ENCODE assay signal across 1 cellular context in the genomic region with DNA sequence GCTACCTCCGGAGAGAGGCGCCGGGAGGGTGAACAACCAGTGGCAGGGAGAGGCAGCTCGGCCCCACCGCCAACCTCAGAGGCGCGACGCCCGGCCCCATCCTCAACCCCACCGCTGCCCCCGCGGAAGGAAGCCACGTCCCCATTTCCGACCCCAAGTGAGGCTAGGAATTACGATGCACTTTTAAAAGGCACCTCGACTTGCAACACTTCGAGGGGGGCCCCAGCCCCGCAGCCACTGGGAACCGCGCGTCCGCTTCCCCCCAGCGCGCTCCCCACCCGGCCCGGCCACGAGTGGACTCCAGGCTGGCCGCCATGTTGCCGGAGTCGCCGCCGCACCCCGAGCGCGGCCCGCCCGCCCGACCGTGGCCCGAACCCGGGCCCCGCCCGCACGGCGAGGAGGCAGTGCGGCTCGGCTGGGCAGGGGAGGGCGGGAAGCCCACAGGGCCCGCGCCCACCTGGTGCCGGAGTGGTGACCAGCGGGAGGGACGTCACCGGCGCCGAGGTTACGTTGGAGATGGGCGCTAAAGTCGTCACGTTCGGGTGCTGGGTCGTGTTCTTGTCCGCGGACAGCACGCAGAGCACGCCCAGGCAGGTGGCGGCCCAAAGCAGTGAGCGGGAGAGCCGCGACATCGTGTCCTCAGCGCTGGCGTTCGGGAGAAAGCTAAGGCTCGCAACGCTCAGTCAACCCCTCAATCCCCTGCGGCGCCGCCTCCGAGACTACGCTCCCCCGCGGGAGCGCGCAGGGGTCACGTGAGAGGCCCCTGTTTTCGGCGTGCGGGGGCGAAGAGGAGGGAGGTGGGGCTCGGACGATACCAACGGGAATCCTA.
TF ChIP-seq lines count a peak whose summit lies in the region.

A gene (minus strand): TSS at position 721 of the 829 bp plus-strand sequence. CDS start 89 bp downstream, at position 632.

TF ChIP-seq in H1, 55 proteins besides CTCF, POLR2A, EP300 and RAD21 (continued from another document):
- TF ChIP-seq RNF2 (IDR thresholded peaks at IDR 0.05; ENCODE audit: borderline replicate concordance, low read depth, low read length, missing control alignments, poor library complexity, severe bottlenecking), result no peak
- TF ChIP-seq SUZ12 (IDR thresholded peaks at IDR 0.05; ENCODE audit: low read length), result no peak
- TF ChIP-seq FOSL1 (IDR thresholded peaks at IDR 0.05; ENCODE audit: insufficient read depth, low read depth, low read length), result no peak
- no peak for TF ChIP-seq SRF (IDR thresholded peaks at IDR 0.05; ENCODE audit: low read depth, low read length)
- TF ChIP-seq HDAC6 (IDR thresholded peaks at IDR 0.05; ENCODE audit: low read depth, low read length), result no peak
- no peak for TF ChIP-seq SP2 (IDR thresholded peaks at IDR 0.05; ENCODE audit: low read length)
- TF ChIP-seq PHF8 (conservative IDR thresholded peaks at IDR 0.05; ENCODE audit: low read depth, low read length), result peak; percentile 91
- TF ChIP-seq POLR2AphosphoS5 (IDR thresholded peaks at IDR 0.05; ENCODE audit: low read depth, low read length), result peak; percentile 94
- no peak for TF ChIP-seq TEAD4 (IDR thresholded peaks at IDR 0.05; ENCODE audit: low read depth, low read length)
- TF ChIP-seq, protein P1, sequence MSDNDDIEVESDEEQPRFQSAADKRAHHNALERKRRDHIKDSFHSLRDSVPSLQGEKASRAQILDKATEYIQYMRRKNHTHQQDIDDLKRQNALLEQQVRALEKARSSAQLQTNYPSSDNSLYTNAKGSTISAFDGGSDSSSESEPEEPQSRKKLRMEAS (IDR thresholded peaks at IDR 0.05), result peak; percentile 78
- peak; percentile 68 for TF ChIP-seq ASH2L (IDR thresholded peaks at IDR 0.05; ENCODE audit: low read length)
- TF ChIP-seq, protein P2, sequence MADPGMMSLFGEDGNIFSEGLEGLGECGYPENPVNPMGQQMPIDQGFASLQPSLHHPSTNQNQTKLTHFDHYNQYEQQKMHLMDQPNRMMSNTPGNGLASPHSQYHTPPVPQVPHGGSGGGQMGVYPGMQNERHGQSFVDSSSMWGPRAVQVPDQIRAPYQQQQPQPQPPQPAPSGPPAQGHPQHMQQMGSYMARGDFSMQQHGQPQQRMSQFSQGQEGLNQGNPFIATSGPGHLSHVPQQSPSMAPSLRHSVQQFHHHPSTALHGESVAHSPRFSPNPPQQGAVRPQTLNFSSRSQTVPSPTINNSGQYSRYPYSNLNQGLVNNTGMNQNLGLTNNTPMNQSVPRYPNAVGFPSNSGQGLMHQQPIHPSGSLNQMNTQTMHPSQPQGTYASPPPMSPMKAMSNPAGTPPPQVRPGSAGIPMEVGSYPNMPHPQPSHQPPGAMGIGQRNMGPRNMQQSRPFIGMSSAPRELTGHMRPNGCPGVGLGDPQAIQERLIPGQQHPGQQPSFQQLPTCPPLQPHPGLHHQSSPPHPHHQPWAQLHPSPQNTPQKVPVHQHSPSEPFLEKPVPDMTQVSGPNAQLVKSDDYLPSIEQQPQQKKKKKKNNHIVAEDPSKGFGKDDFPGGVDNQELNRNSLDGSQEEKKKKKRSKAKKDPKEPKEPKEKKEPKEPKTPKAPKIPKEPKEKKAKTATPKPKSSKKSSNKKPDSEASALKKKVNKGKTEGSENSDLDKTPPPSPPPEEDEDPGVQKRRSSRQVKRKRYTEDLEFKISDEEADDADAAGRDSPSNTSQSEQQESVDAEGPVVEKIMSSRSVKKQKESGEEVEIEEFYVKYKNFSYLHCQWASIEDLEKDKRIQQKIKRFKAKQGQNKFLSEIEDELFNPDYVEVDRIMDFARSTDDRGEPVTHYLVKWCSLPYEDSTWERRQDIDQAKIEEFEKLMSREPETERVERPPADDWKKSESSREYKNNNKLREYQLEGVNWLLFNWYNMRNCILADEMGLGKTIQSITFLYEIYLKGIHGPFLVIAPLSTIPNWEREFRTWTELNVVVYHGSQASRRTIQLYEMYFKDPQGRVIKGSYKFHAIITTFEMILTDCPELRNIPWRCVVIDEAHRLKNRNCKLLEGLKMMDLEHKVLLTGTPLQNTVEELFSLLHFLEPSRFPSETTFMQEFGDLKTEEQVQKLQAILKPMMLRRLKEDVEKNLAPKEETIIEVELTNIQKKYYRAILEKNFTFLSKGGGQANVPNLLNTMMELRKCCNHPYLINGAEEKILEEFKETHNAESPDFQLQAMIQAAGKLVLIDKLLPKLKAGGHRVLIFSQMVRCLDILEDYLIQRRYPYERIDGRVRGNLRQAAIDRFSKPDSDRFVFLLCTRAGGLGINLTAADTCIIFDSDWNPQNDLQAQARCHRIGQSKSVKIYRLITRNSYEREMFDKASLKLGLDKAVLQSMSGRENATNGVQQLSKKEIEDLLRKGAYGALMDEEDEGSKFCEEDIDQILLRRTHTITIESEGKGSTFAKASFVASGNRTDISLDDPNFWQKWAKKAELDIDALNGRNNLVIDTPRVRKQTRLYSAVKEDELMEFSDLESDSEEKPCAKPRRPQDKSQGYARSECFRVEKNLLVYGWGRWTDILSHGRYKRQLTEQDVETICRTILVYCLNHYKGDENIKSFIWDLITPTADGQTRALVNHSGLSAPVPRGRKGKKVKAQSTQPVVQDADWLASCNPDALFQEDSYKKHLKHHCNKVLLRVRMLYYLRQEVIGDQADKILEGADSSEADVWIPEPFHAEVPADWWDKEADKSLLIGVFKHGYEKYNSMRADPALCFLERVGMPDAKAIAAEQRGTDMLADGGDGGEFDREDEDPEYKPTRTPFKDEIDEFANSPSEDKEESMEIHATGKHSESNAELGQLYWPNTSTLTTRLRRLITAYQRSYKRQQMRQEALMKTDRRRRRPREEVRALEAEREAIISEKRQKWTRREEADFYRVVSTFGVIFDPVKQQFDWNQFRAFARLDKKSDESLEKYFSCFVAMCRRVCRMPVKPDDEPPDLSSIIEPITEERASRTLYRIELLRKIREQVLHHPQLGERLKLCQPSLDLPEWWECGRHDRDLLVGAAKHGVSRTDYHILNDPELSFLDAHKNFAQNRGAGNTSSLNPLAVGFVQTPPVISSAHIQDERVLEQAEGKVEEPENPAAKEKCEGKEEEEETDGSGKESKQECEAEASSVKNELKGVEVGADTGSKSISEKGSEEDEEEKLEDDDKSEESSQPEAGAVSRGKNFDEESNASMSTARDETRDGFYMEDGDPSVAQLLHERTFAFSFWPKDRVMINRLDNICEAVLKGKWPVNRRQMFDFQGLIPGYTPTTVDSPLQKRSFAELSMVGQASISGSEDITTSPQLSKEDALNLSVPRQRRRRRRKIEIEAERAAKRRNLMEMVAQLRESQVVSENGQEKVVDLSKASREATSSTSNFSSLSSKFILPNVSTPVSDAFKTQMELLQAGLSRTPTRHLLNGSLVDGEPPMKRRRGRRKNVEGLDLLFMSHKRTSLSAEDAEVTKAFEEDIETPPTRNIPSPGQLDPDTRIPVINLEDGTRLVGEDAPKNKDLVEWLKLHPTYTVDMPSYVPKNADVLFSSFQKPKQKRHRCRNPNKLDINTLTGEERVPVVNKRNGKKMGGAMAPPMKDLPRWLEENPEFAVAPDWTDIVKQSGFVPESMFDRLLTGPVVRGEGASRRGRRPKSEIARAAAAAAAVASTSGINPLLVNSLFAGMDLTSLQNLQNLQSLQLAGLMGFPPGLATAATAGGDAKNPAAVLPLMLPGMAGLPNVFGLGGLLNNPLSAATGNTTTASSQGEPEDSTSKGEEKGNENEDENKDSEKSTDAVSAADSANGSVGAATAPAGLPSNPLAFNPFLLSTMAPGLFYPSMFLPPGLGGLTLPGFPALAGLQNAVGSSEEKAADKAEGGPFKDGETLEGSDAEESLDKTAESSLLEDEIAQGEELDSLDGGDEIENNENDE (IDR thresholded peaks at IDR 0.05; ENCODE audit: insufficient replicate concordance, low read length), result no peak
- TF ChIP-seq KDM5A (IDR thresholded peaks at IDR 0.05; ENCODE audit: low read length), result no peak
- peak; percentile 79 for TF ChIP-seq RBBP5 (IDR thresholded peaks at IDR 0.05; ENCODE audit: borderline replicate concordance, low read depth, low read length)
- TF ChIP-seq KDM1A (IDR thresholded peaks at IDR 0.05; ENCODE audit: borderline replicate concordance, low read length), result no peak
- TF ChIP-seq EZH2 (IDR thresholded peaks at IDR 0.05; ENCODE audit: low read depth, low read length, severe bottlenecking), result no peak
- no peak for TF ChIP-seq ZNF274 (IDR thresholded peaks at IDR 0.05; ENCODE audit: borderline replicate concordance, extremely low read depth, low read length)
- no peak; a peak in 1 of 4 replicates for TF ChIP-seq HDAC2 (IDR thresholded peaks at IDR 0.05; ENCODE audit: borderline replicate concordance in 1 of 2, low read depth in 2 of 2, low read length in 2 of 2)
- no peak for TF ChIP-seq MAFK (IDR thresholded peaks at IDR 0.05; ENCODE audit: low read depth, low read length)
- TF ChIP-seq, protein P3, sequence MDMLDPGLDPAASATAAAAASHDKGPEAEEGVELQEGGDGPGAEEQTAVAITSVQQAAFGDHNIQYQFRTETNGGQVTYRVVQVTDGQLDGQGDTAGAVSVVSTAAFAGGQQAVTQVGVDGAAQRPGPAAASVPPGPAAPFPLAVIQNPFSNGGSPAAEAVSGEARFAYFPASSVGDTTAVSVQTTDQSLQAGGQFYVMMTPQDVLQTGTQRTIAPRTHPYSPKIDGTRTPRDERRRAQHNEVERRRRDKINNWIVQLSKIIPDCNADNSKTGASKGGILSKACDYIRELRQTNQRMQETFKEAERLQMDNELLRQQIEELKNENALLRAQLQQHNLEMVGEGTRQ (IDR thresholded peaks at IDR 0.05; ENCODE audit: low read length), result peak; percentile 82
- no peak for TF ChIP-seq NANOG (IDR thresholded peaks at IDR 0.05; ENCODE audit: insufficient read depth, low read depth, low read length, poor library complexity, severe bottlenecking)
- peak; percentile 84 for TF ChIP-seq YY1 (IDR thresholded peaks at IDR 0.05; ENCODE audit: low read depth, low read length)
- TF ChIP-seq SIX5 (IDR thresholded peaks at IDR 0.05; ENCODE audit: low read depth, low read length), result no peak
- TF ChIP-seq RFX5 (IDR thresholded peaks at IDR 0.05; ENCODE audit: borderline replicate concordance, low read depth, low read length), result no peak
- TF ChIP-seq SIN3A (conservative IDR thresholded peaks at IDR 0.05 in 1 of 2, IDR thresholded peaks at IDR 0.05 in 1 of 2; ENCODE audit: low read depth in 1 of 2, low read length in 2 of 2), result peak in 1 of 2 experiments; percentile 56; a peak in 2 of 4 replicates
- no peak for TF ChIP-seq GABPA (IDR thresholded peaks at IDR 0.05; ENCODE audit: borderline replicate concordance, insufficient read depth, low read length)
- no peak for TF ChIP-seq CBX5 (IDR thresholded peaks at IDR 0.05; ENCODE audit: low read depth, low read length)
- peak; percentile 44; the same call in 1 of the 2 replicates for TF ChIP-seq GTF2F1 (IDR thresholded peaks at IDR 0.05; ENCODE audit: borderline replicate concordance, low read depth, low read length)
- TF ChIP-seq, protein P4, sequence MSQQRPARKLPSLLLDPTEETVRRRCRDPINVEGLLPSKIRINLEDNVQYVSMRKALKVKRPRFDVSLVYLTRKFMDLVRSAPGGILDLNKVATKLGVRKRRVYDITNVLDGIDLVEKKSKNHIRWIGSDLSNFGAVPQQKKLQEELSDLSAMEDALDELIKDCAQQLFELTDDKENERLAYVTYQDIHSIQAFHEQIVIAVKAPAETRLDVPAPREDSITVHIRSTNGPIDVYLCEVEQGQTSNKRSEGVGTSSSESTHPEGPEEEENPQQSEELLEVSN (IDR thresholded peaks at IDR 0.05), result no peak; the same call in none of the 2 replicates
- peak; percentile 63 for TF ChIP-seq BACH1 (IDR thresholded peaks at IDR 0.05; ENCODE audit: low read length)
- TF ChIP-seq POU5F1 (IDR thresholded peaks at IDR 0.05; ENCODE audit: low read depth, low read length), result no peak
- TF ChIP-seq TAF1 (IDR thresholded peaks at IDR 0.05; ENCODE audit: low read depth, low read length), result peak; percentile 90
- TF ChIP-seq SP4 (IDR thresholded peaks at IDR 0.05; ENCODE audit: low read length), result no peak
- TF ChIP-seq NRF1 (IDR thresholded peaks at IDR 0.05; ENCODE audit: low read depth, low read length), result no peak
- TF ChIP-seq SAP30 (IDR thresholded peaks at IDR 0.05; ENCODE audit: insufficient read depth, insufficient replicate concordance, low read length), result no peak
- peak; percentile 80 for TF ChIP-seq TAF7 (optimal IDR thresholded peaks at IDR 0.05; ENCODE audit: borderline replicate concordance, low read depth, low read length)
- TF ChIP-seq EGR1 (IDR thresholded peaks at IDR 0.05; ENCODE audit: borderline replicate concordance, low read depth, low read length), result peak; percentile 95
- TF ChIP-seq BCL11A (IDR thresholded peaks at IDR 0.05; ENCODE audit: low read depth in 2 of 2, low read length in 2 of 2), result no peak
- no peak for TF ChIP-seq TCF12 (IDR thresholded peaks at IDR 0.05; ENCODE audit: low read depth, low read length)
- peak; percentile 90 for TF ChIP-seq CREB1 (IDR thresholded peaks at IDR 0.05)
- peak; percentile 87 for TF ChIP-seq TBP (IDR thresholded peaks at IDR 0.05; ENCODE audit: low read depth, low read length)
- TF ChIP-seq, protein P5, sequence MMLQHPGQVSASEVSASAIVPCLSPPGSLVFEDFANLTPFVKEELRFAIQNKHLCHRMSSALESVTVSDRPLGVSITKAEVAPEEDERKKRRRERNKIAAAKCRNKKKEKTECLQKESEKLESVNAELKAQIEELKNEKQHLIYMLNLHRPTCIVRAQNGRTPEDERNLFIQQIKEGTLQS (IDR thresholded peaks at IDR 0.05; ENCODE audit: insufficient read depth, low read depth, low read length), result 0 out of 2 replicates have a peak, but pooled peaks have one; percentile 58
- TF ChIP-seq CEBPB (IDR thresholded peaks at IDR 0.05; ENCODE audit: low read depth, low read length), result no peak
TF ChIP-seq in H1: peak in this region for 18.
